ENCODE assay signal across 8 cellular contexts in the genomic region with DNA sequence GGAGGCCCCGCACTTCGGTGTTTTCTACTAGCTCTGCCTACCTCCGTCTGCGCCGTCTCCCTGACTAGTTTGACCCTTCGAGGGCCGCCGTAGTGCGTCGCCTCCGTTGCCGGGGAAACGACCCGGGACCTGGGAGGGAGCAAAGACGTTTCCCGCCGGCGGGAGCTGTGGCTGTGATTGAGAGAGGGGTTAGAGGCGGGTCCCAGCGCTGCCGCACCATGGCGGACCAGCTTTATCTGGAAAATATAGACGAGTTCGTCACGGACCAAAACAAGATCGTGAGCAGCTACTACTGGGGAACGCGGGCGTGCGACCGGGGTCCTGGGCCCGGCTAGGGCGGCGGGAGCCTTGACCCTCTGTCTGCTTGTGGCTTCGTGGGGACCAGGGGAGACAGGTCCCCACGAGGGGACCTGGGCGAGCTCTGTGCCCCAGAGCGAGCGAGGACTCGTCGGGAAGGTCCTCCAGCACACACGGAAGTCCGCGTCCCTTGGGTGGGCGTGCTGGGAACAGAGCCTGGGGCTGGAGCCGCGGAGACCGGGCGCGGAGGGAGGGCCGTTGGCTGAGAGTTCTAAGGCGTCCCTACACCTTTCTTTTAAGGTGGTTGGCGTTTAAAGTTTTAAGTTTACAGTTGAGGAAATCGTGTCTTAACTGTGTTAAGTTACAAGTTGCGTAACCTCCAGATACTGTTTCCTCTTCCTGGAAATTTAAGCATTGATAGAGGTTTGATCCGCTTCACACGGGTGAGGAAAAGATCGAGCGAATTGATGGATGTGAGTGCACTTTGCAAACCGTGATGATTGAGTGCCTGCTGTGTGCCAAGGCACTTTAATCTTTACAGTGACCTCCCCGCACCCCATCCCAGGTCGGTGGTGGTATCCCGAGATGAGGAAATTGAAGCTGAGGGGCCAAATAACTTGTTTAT. TPM values are rescaled to one million over a fixed set of nuclear protein-coding genes. Genes with fewer than 3 reads are reported as not detected.
DNase-seq lines count a peak whose midpoint lies in the region; ATAC-seq and TF ChIP-seq lines count a peak whose summit lies in the region.

A gene with protein sequence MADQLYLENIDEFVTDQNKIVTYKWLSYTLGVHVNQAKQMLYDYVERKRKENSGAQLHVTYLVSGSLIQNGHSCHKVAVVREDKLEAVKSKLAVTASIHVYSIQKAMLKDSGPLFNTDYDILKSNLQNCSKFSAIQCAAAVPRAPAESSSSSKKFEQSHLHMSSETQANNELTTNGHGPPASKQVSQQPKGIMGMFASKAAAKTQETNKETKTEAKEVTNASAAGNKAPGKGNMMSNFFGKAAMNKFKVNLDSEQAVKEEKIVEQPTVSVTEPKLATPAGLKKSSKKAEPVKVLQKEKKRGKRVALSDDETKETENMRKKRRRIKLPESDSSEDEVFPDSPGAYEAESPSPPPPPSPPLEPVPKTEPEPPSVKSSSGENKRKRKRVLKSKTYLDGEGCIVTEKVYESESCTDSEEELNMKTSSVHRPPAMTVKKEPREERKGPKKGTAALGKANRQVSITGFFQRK (plus strand): TSS at position 142 of the 922 bp plus-strand sequence. CDS start 77 bp downstream, at position 219.

- H3K9me3 ChIP-seq in BE2C, result no peaks in the 10 kb centered on the region

- H3K27me3 ChIP-seq in BE2C, result no peaks in the 10 kb centered on the region

- TF ChIP-seq CTCF in BE2C (IDR thresholded peaks at IDR 0.05; ENCODE audit: low read depth, low read length), result no peak

- peak within 1 kb of the TSS; percentile 97 for H3K4me3 ChIP-seq in BE2C (ENCODE audit: low read depth, low read length)

- DNase-seq in BE2C (peak; percentile 97), NCI-H526 (lab: John Stamatoyannopoulos, UW) (peak; percentile 86 to 96), kidney tubule cell (ENCODE audit: low spot score) (peak; percentile 92)
- peak; percentile 98 for DNase-seq in activated CD4-positive, alpha-beta T cell treated with anti-CD3 and anti-CD28 coated beads for 48 hours
- DNase-seq in stimulated activated CD4-positive, alpha-beta T cell treated with anti-CD3 and anti-CD28 coated beads, Interleukin-1b, Interleukin-23, amount 100 ng/mL, for 24 hours (ENCODE audit: low read depth in 4 of 4, low spot score in 1 of 4), result peak; percentile 86 to 96 (median 89)

- ATAC-seq in GM19328 (IDR thresholded peaks at IDR 0.05; ENCODE audit: unreplicated experiment) (peak; percentile 87), HG03469 (IDR thresholded peaks at IDR 0.05; ENCODE audit: unreplicated experiment) (peak; percentile 80)

- H3K27ac ChIP-seq in cingulate gyrus (ENCODE audit: low read depth, low read length), result peak within 1 kb of the TSS; percentile 58

- H3K36me3 ChIP-seq in BE2C, result peaks cover 31% of the 10 kb centered on the region

- peaks cover 1% of the 10 kb centered on the region for H3K4me1 ChIP-seq in BE2C

RNA-seq across cellular contexts. Expression of the gene that starts here (rescaled TPM):
- 4.9 TPM for polyA plus RNA-seq in BE2C (2012; ENCODE audit: insufficient read depth, insufficient read length, low read depth)

Comparison
In these comparisons a context has a peak if more than half of its experiments do, and no peak if none do; other contexts are left out.
1. Peak in every context shown above with its lines: DNase-seq, ATAC-seq, H3K4me3 ChIP-seq and H3K27ac ChIP-seq.